30 cellular contexts compared by ENCODE assay signal in genomic region chr9:85943757-85944430, GRCh38. TPM values are rescaled to one million over a fixed set of nuclear protein-coding genes. Genes with fewer than 3 reads are reported as not detected.
DNase-seq lines count a peak whose midpoint lies in the region; ATAC-seq, FAIRE-seq and TF ChIP-seq lines count a peak whose summit lies in the region.
"Had no signal": no experiment of that assay in that cellular context is flagged by ENCODE, and none has a peak within 500 bp of the region (broad histone marks: within the 10 kb centered on the region; RNA-seq: fewer than 3 reads in every experiment).

No MANE protein-coding gene starts in this region.

- no peak for FAIRE-seq in K562 (lab: Jason Lieb, UNC)
- FAIRE-seq: endothelial cell of umbilical vein had no signal

- CTCF ChIA-PET in K562 (lab: Yijun Ruan, JAX; ENCODE audit: low intra/inter-chr PET ratio) = no interaction called here
- CTCF ChIA-PET in CD4-positive, alpha-beta T cell (lab: Charles Lee) = no interaction called here

- no peaks in the 10 kb centered on the region for H3F3A ChIP-seq in Loucy (ENCODE audit: low read depth)

- H3K9ac ChIP-seq in BLaER1 treated with 17β-estradiol and CSF1 and Interleukin-3, amounts not matched to agents 10 nM and 100 nM = peak overlapping the region in 3 of 11 experiments; percentile 4 to 92 (median 54); a peak in 5 of 22 replicates
- H3K9ac ChIP-seq in Loucy (ENCODE audit: low read depth, low read length, poor library complexity, severe bottlenecking) = peak overlapping the region; percentile 87
- no peak overlapping the region for H3K9ac ChIP-seq in K562 (ENCODE audit: insufficient read depth in 1 of 2, low read depth in 2 of 2, low read length in 2 of 2)

- peak overlapping the region; percentile 75 to 94 (median 86); a peak in 21 of 22 replicates for H3K4me2 ChIP-seq in BLaER1 treated with 17β-estradiol and CSF1 and Interleukin-3, amounts not matched to agents 10 nM and 100 nM
- H3K4me2 ChIP-seq in Loucy (ENCODE audit: low read depth, low read length, poor library complexity, severe bottlenecking) = peak overlapping the region; percentile 81
- peak overlapping the region; percentile 55; the same call in 1 of the 2 replicates for H3K4me2 ChIP-seq in K562 (ENCODE audit: insufficient read depth, low read length)

- no peak overlapping the region; a peak in 1 of 20 replicates for H3K4me3 ChIP-seq in BLaER1 treated with 17β-estradiol and CSF1 and Interleukin-3, amounts not matched to agents 10 nM and 100 nM
- H3K4me3 ChIP-seq in Loucy (ENCODE audit: low read length, poor library complexity, severe bottlenecking) (peak overlapping the region; percentile 96), K562 (no peak overlapping the region), psoas muscle (no peak overlapping the region)
- H3K4me3 ChIP-seq: left ventricle myocardium inferior, skin epidermis had no signal

- in situ Hi-C loops in K562 (cut with MboI) = no loop called here

- BruUV-seq in K562 (replicated peaks; lab: Mats Ljungman, UMichigan) = no TSS peak

- no peaks in the 10 kb centered on the region for H3K27me3 ChIP-seq in BLaER1 treated with 17β-estradiol and CSF1 and Interleukin-3, amounts not matched to agents 10 nM and 100 nM
- H3K27me3 ChIP-seq in Loucy (ENCODE audit: insufficient read depth, low read length, poor library complexity, severe bottlenecking) = peaks cover 5% of the 10 kb centered on the region
- no peaks in the 10 kb centered on the region for H3K27me3 ChIP-seq in K562 (ENCODE audit: control insufficient read depth in 2 of 2, insufficient read depth in 2 of 2, low read length in 2 of 2)
- no peaks in the 10 kb centered on the region for H3K27me3 ChIP-seq in psoas muscle (ENCODE audit: insufficient read depth in 3 of 3, low read length in 2 of 3)
- H3K27me3 ChIP-seq in CD4-positive, alpha-beta T cell (ENCODE audit: control insufficient read depth, insufficient read depth, low read length) = no peaks in the 10 kb centered on the region
- H3K27me3 ChIP-seq: dorsolateral prefrontal cortex had no signal

- peaks cover 40% of the 10 kb centered on the region for H3K36me3 Mint-ChIP-seq in CD4-positive, alpha-beta T cell (ENCODE audit: low read depth)

- TF ChIP-seq EP300 in K562 (IDR thresholded peaks at IDR 0.05; ENCODE audit: low read length) = no peak

- H4K20me1 ChIP-seq in BLaER1 treated with 17β-estradiol and CSF1 and Interleukin-3, amounts not matched to agents 10 nM and 100 nM = peaks cover 0 to 74% (median 59%) of the 10 kb centered on the region in 11 experiments; a peak in 18 of 22 replicates
- peaks cover 68% of the 10 kb centered on the region for H4K20me1 ChIP-seq in Loucy (ENCODE audit: insufficient read depth, low read length, poor library complexity, severe bottlenecking)
- H4K20me1 ChIP-seq in K562 (replicated peaks; ENCODE audit: control insufficient read depth, insufficient read depth, low read length) = 0 out of 2 replicates have a peak, but pooled peaks cover 5% of the 10 kb centered on the region

- no peak overlapping the region for H3K27ac ChIP-seq in BLaER1 treated with 17β-estradiol and CSF1 and Interleukin-3, amounts not matched to agents 10 nM and 100 nM
- no peak overlapping the region for H3K27ac ChIP-seq in K562 (ENCODE audit: extremely low read depth, low read depth, low read length)
- H3K27ac ChIP-seq in psoas muscle = peak overlapping the region; percentile 25
- H3K27ac ChIP-seq in CD4-positive, alpha-beta T cell (ENCODE audit: low read depth, low read length) = no peak overlapping the region
- H3K27ac ChIP-seq: HL-60, left ventricle myocardium inferior had no signal

- no peak overlapping the region for H3K27ac Mint-ChIP-seq in CD4-positive, alpha-beta T cell
- H3K27ac Mint-ChIP-seq: activated CD8-positive, alpha-beta T cell treated with anti-CD3 and anti-CD28 coated beads, Interleukin-2, amount 10 ng/mL, durations not matched to agents 7 days and 5 days had no signal

- no peak for TF ChIP-seq CTCF in Loucy (conservative IDR thresholded peaks at IDR 0.05; ENCODE audit: low read length)
- no peak for TF ChIP-seq CTCF in K562 (IDR thresholded peaks at IDR 0.05 in 2 of 3, conservative IDR thresholded peaks at IDR 0.05 in 1 of 3; ENCODE audit: insufficient read depth in 2 of 3, low read depth in 1 of 3, low read length in 3 of 3)
- TF ChIP-seq CTCF in psoas muscle (IDR thresholded peaks at IDR 0.05) = no peak
- TF ChIP-seq CTCF in CD4-positive, alpha-beta T cell (IDR thresholded peaks at IDR 0.05) = no peak

- H3K27me3 Mint-ChIP-seq in CD4-positive, alpha-beta T cell = no peaks in the 10 kb centered on the region
- H3K27me3 Mint-ChIP-seq: central memory CD8-positive, alpha-beta T cell had no signal

- intact Hi-C loops in K562 (cut with micrococcal nuclease) (loop anchor here (10.0 kb wide), 1 partner anchor 411 kb away; the partner anchor contains the start of gene TUT7), psoas muscle (cut with DNase I) (loop anchor here in 1 of 2 donors (10.0 kb wide), 1 partner anchor 139 kb away; no protein-coding TSS in a partner anchor)
- intact Hi-C loops in CD4-positive, alpha-beta T cell (cut with DNase I, micrococcal nuclease) = loop anchor here (2.0 to 10.0 kb wide), 7 partner anchors 137 to 1969 kb away; partner anchors contain the start of genes ISCA1 (in 2 of the 2), TUT7 (in 2 of the 2), AGTPBP1 (in 1 of the 2) and HNRNPK (in 1 of the 2)

- no peaks in the 10 kb centered on the region for H3K9me1 ChIP-seq in K562 (ENCODE audit: control insufficient read depth, insufficient read depth, low read length)

- no peak overlapping the region for H3K4me3 Mint-ChIP-seq in CD4-positive, alpha-beta T cell
- H3K4me3 Mint-ChIP-seq: activated CD8-positive, alpha-beta T cell treated with anti-CD3 and anti-CD28 coated beads, Interleukin-2, amount 10 ng/mL, durations not matched to agents 7 days and 5 days; central memory CD8-positive, alpha-beta T cell; naive B cell had no signal

- ATAC-seq in K562 (no peak), psoas muscle (no peak), HG03460 (IDR thresholded peaks at IDR 0.05; ENCODE audit: unreplicated experiment) (no peak)
- ATAC-seq in CD4-positive, alpha-beta T cell (ENCODE audit: poor library complexity) = no peak
- ATAC-seq: activated CD8-positive, alpha-beta T cell treated with anti-CD3 and anti-CD28 coated beads, Interleukin-2, amount 10 ng/mL, durations not matched to agents 7 days and 5 days had no signal

- H3K9me3 ChIP-seq in BLaER1 treated with 17β-estradiol and CSF1 and Interleukin-3, amounts not matched to agents 10 nM and 100 nM (replicated peaks in 1 of 11) = peaks cover 0 to 5% (median 0%) of the 10 kb centered on the region in 11 experiments; a peak in 2 of 22 replicates
- H3K9me3 ChIP-seq in Loucy (ENCODE audit: insufficient read depth, low read depth, low read length) = no peaks in the 10 kb centered on the region
- H3K9me3 ChIP-seq in K562 (replicated peaks; ENCODE audit: control insufficient read depth, insufficient read depth, low read depth, low read length) = no peaks in the 10 kb centered on the region
- H3K9me3 ChIP-seq in psoas muscle = no peaks in the 10 kb centered on the region
- no peaks in the 10 kb centered on the region for H3K9me3 ChIP-seq in CD4-positive, alpha-beta T cell (ENCODE audit: control insufficient read depth, low read length)
- H3K9me3 ChIP-seq: Caco-2, left ventricle myocardium inferior had no signal

- H3K79me2 ChIP-seq in Loucy (ENCODE audit: insufficient read depth, low read length) = peaks cover 75% of the 10 kb centered on the region
- H3K79me2 ChIP-seq in K562 (ENCODE audit: control insufficient read depth, insufficient read depth, low read length) = peaks cover 82% of the 10 kb centered on the region

- peaks cover 29 to 50% (median 41%) of the 10 kb centered on the region in 10 experiments for H3K4me1 ChIP-seq in BLaER1 treated with 17β-estradiol and CSF1 and Interleukin-3, amounts not matched to agents 10 nM and 100 nM
- H3K4me1 ChIP-seq in Loucy (ENCODE audit: insufficient read depth, low read length, poor library complexity, severe bottlenecking) (peaks cover 56% of the 10 kb centered on the region), K562 (replicated peaks in 1 of 2; ENCODE audit: control insufficient read depth in 2 of 2, insufficient read depth in 2 of 2, low read length in 2 of 2) (peaks cover 3 to 12% of the 10 kb centered on the region in 2 experiments; a peak in 3 of 5 replicates), psoas muscle (peaks cover 34% of the 10 kb centered on the region)

- no peak for TF ChIP-seq POLR2A in K562 (conservative IDR thresholded peaks at IDR 0.05)

- peaks cover 33% of the 10 kb centered on the region for H3K4me1 Mint-ChIP-seq in CD4-positive, alpha-beta T cell (ENCODE audit: low read depth)

- no peak for TF ChIP-seq RAD21 in K562 (CRISPR knock-in tag; conservative IDR thresholded peaks at IDR 0.05 in 1 of 2, IDR thresholded peaks at IDR 0.05 in 1 of 2)

- POLR2A ChIA-PET in K562 (lab: Yijun Ruan, JAX) = no interaction called here
- POLR2A ChIA-PET in CD4-positive, alpha-beta T cell (lab: Charles Lee) = no interaction called here

- DNase-seq in K562 (ENCODE audit: extremely low read depth in 1 of 4, low spot score in 3 of 4) (no peak), psoas muscle (no peak), NCI-H1417 treated with DMSO at 0.1 percent for 48 hours (lab: John Stamatoyannopoulos, UW) (no peak), T-helper 1 cell (no peak)
- DNase-seq in CD4-positive, alpha-beta T cell = no peak
- DNase-seq: ACHN; activated CD4-positive, alpha-beta T cell treated with anti-CD3 and anti-CD28 coated beads for 1 hour; activated CD8-positive, alpha-beta T cell treated with anti-CD3 and anti-CD28 coated beads, Interleukin-2, amount 10 ng/mL, durations not matched to agents 7 days and 5 days; Caco-2; dorsolateral prefrontal cortex; GF-D8; HCEC 1CT; islet precursor cell; left ventricle myocardium inferior; naive B cell; NCI-H1092; NCI-H1930; NCI-H2227 treated with DMSO at 0.1 percent for 48 hours; NCI-H526 treated with DMSO at 0.1 percent for 48 hours; stimulated activated CD4-positive, alpha-beta T cell treated with anti-CD3 and anti-CD28 coated beads, Interleukin-1b, Interleukin-23, amount 100 ng/mL, for 48 hours; stimulated activated CD8-positive, alpha-beta memory T cell treated with anti-CD3 and anti-CD28 coated beads, Interleukin-4, amount 100 ng/mL, for 48 hours; T-helper 2 cell; trophoblast cell had no signal

- no peaks in the 10 kb centered on the region for H3K9me2 ChIP-seq in Loucy (replicated peaks; ENCODE audit: low read depth, low read length)

- WGBS in K562 (ENCODE audit: insufficient coverage, low coverage, missing lambda C conversion rate) = 86% methylated on average over 1 of the region's 1 CpG
- WGBS in psoas muscle, 3 donors = 95 to 100% (median 97%) methylated on average over 1 of the region's 1 CpG

- H3K9me3 Mint-ChIP-seq in CD4-positive, alpha-beta T cell = no peaks in the 10 kb centered on the region
- H3K9me3 Mint-ChIP-seq: central memory CD8-positive, alpha-beta T cell; naive B cell had no signal

- peaks cover 59 to 66% (median 64%) of the 10 kb centered on the region in 11 experiments for H3K36me3 ChIP-seq in BLaER1 treated with 17β-estradiol and CSF1 and Interleukin-3, amounts not matched to agents 10 nM and 100 nM
- H3K36me3 ChIP-seq in Loucy (ENCODE audit: insufficient read depth, low read length) (no peaks in the 10 kb centered on the region), K562 (ENCODE audit: control insufficient read depth, insufficient read depth, low read length) (peaks cover 57% of the 10 kb centered on the region), psoas muscle (ENCODE audit: insufficient read depth in 1 of 2, low read depth in 1 of 2) (peaks cover 3 to 34% of the 10 kb centered on the region in 2 donors)

- H2AFZ ChIP-seq in Loucy (ENCODE audit: low read length) = no peak overlapping the region
- no peak overlapping the region for H2AFZ ChIP-seq in K562 (ENCODE audit: low read depth, low read length)

RNA-seq across cellular contexts. Expression of gene NAA35, which starts 2.9 kb away (rescaled TPM):
- total RNA-seq in K562 (2011; cell fraction: chromatin; rRNA removed; ENCODE audit: low replicate concordance) = 15.6 and 50.6 TPM in 2 replicates
- total RNA-seq in K562 (2011; cell fraction: nucleolus; rRNA removed) = 9.7 and 12.0 TPM in 2 replicates
- total RNA-seq in K562 (2011; cell fraction: nucleoplasm; rRNA removed) = 18.5 and 21.4 TPM in 2 replicates
- total RNA-seq in K562 (2014; rRNA removed) (14.7 and 17.7 TPM in 2 replicates), K562 (2014; rRNA removed; fragmentation: Illumina TruSeq; extraction: Trizol) (31.4 and 37.9 TPM in 2 replicates), K562 (2015; rRNA removed; fragmentation: Illumina TruSeq; extraction: Trizol) (27.4 and 30.3 TPM in 2 replicates), K562 (2021) (27.4 and 29.0 TPM in 2 replicates), psoas muscle (10 to 100 TPM; 23.1 to 33.8 (median 25.0) TPM)
- polyA plus RNA-seq in K562 (2011; rRNA removed) (36.6 and 43.9 TPM in 2 replicates), K562 (2014; fragmentation: Illumina TruSeq; extraction: Trizol) (30.7 and 34.8 TPM in 2 replicates), K562 (2014; fragmentation: Nextera tagmentation; extraction: Ambion mirVana) (10 to 100 TPM; 22.1 to 23.6 TPM), K562 (2014; rRNA removed) (22.2 and 22.9 TPM in 2 replicates), psoas muscle (10 to 100 TPM; 13.7 to 36.8 (median 26.6) TPM)
- 10.2 and 16.4 TPM in 2 replicates for polyA plus RNA-seq in K562 (2011; cell fraction: cytosol; rRNA removed)
- 31.2 and 46.7 TPM in 2 replicates for polyA plus RNA-seq in K562 (2011; cell fraction: nucleus; rRNA removed)
- 16.1 and 23.1 TPM in 2 replicates for polyA plus RNA-seq in K562 (2012)
- 38.1 and 41.5 TPM in 2 replicates for polyA minus RNA-seq in K562 (2011; rRNA and poly(A)+ RNA removed)
- 11.6 and 13.8 TPM in 2 replicates for polyA minus RNA-seq in K562 (2011; cell fraction: cytosol; rRNA and poly(A)+ RNA removed)
- 13.2 and 24.5 TPM in 2 replicates for polyA minus RNA-seq in K562 (2011; cell fraction: nucleus; rRNA and poly(A)+ RNA removed)
- 10 to 100 TPM; 19.4 to 19.8 TPM for total RNA-seq in CD4-positive, alpha-beta T cell
